20 cellular contexts compared by ENCODE assay signal in genomic region chr15:62492900-62493299, GRCh38.
DNase-seq lines count a peak whose midpoint lies in the region; ATAC-seq and TF ChIP-seq lines count a peak whose summit lies in the region.
"Had no signal": no experiment of that assay in that cellular context is flagged by ENCODE, and none has a peak within 500 bp of the region (broad histone marks: within the 10 kb centered on the region; RNA-seq: fewer than 3 reads in every experiment).

No MANE protein-coding gene starts in this region.

- H3K4me3 ChIP-seq in AG10803 (ENCODE audit: low read length) = no peak overlapping the region
- no peak overlapping the region for H3K4me3 ChIP-seq in heart right ventricle
- no peak overlapping the region for H3K4me3 ChIP-seq in neural progenitor cell
- H3K4me3 ChIP-seq: A549, PC-9, SK-N-MC had no signal

- intact Hi-C loops in heart right ventricle (cut with DNase I) = no loop called here
- intact Hi-C loops in CD4-positive, alpha-beta T cell (cut with DNase I, micrococcal nuclease) = no loop called here

- CTCF ChIA-PET in CD4-positive, alpha-beta T cell (lab: Charles Lee) = no interaction called here

- ATAC-seq in heart right ventricle = peak in 7 of 8 donors; percentile 29 to 50 (median 41)
- no peak for ATAC-seq in CD4-positive, alpha-beta T cell (ENCODE audit: poor library complexity)
- ATAC-seq: A549 had no signal

- WGBS in heart right ventricle, 2 donors = 66 to 68% methylated on average over 6 of the region's 6 CpGs

- POLR2A ChIA-PET in CD4-positive, alpha-beta T cell (lab: Charles Lee) = no interaction called here

- H3K36me3 ChIP-seq in heart right ventricle (no peaks in the 10 kb centered on the region), neural progenitor cell (no peaks in the 10 kb centered on the region)

- no peak overlapping the region for H2AFZ ChIP-seq in neural progenitor cell (replicated peaks)
- H2AFZ ChIP-seq: PC-9 had no signal

- no peak overlapping the region for H3K4me3 Mint-ChIP-seq in neural progenitor cell
- H3K4me3 Mint-ChIP-seq in CD4-positive, alpha-beta T cell = no peak overlapping the region

- no peak overlapping the region for H3K9ac ChIP-seq in neural progenitor cell

- H3K27ac ChIP-seq in heart right ventricle = peak overlapping the region in 5 of 10 donors; percentile 4 to 38 (median 24)
- H3K27ac ChIP-seq in neural progenitor cell = no peak overlapping the region
- H3K27ac ChIP-seq in CD4-positive, alpha-beta T cell (ENCODE audit: low read depth, low read length) = no peak overlapping the region
- H3K27ac ChIP-seq: A549, PC-9, SK-N-MC had no signal

- no peaks in the 10 kb centered on the region for H4K20me1 ChIP-seq in neural progenitor cell (ENCODE audit: low read depth)

- H3F3A ChIP-seq in neural progenitor cell (ENCODE audit: low read depth) = peaks cover 20% of the 10 kb centered on the region

- DNase-seq in AG10803 (ENCODE audit: low read depth) = peak; percentile 68
- DNase-seq in NCI-H82 treated with DMSO at 0.1 percent for 48 hours (lab: John Stamatoyannopoulos, UW; ENCODE audit: unreplicated experiment) = peak; percentile 61
- DNase-seq in heart right ventricle = peak in 1 of 2 donors; percentile 40
- DNase-seq in neural progenitor cell (ENCODE audit: low spot score) = no peak
- no peak for DNase-seq in NCI-H1694 treated with DMSO at 0.1 percent for 48 hours (lab: John Stamatoyannopoulos, UW)
- no peak for DNase-seq in CD4-positive, alpha-beta T cell
- DNase-seq in germinal center (ENCODE audit: low spot score) = no peak
- DNase-seq in NCI-H2029 treated with DMSO at 0.1 percent for 48 hours (lab: John Stamatoyannopoulos, UW) = no peak
- DNase-seq: C1 segment of cervical spinal cord, GF-D8, H7, Karpas-422, MM.1S, NCI-H1105, NCI-H187, NCI-H446 treated with DMSO at 0.1 percent for 48 hours, NCI-H748 treated with DMSO at 0.1 percent for 48 hours, PC-9 had no signal

- no peak overlapping the region for H3K4me2 ChIP-seq in neural progenitor cell
- H3K4me2 ChIP-seq: A549, PC-9 had no signal

- H3K27me3 ChIP-seq in heart right ventricle (no peaks in the 10 kb centered on the region), neural progenitor cell (no peaks in the 10 kb centered on the region)
- H3K27me3 ChIP-seq in CD4-positive, alpha-beta T cell (ENCODE audit: control insufficient read depth, insufficient read depth, low read length) = no peaks in the 10 kb centered on the region

- peaks cover 3% of the 10 kb centered on the region for H3K9me3 Mint-ChIP-seq in neural progenitor cell
- no peaks in the 10 kb centered on the region for H3K9me3 Mint-ChIP-seq in CD4-positive, alpha-beta T cell

- H3K36me3 Mint-ChIP-seq in neural progenitor cell = peaks cover 1% of the 10 kb centered on the region
- H3K36me3 Mint-ChIP-seq in CD4-positive, alpha-beta T cell (ENCODE audit: low read depth) = no peaks in the 10 kb centered on the region

- H3K9me3 ChIP-seq in heart right ventricle (no peaks in the 10 kb centered on the region), neural progenitor cell (ENCODE audit: low read depth) (no peaks in the 10 kb centered on the region)
- H3K9me3 ChIP-seq in CD4-positive, alpha-beta T cell (ENCODE audit: control insufficient read depth, low read length) = no peaks in the 10 kb centered on the region
- H3K9me3 ChIP-seq: A549 had no signal

- TF ChIP-seq CTCF in AG10803 (conservative IDR thresholded peaks at IDR 0.05; ENCODE audit: low read length) = no peak
- no peak for TF ChIP-seq CTCF in heart right ventricle (IDR thresholded peaks at IDR 0.05)
- TF ChIP-seq CTCF in neural progenitor cell (IDR thresholded peaks at IDR 0.05) = no peak
- TF ChIP-seq CTCF in CD4-positive, alpha-beta T cell (IDR thresholded peaks at IDR 0.05) = no peak

- H3K4me1 Mint-ChIP-seq in neural progenitor cell = peaks cover 40% of the 10 kb centered on the region
- H3K4me1 Mint-ChIP-seq in CD4-positive, alpha-beta T cell (ENCODE audit: low read depth) = no peaks in the 10 kb centered on the region

- no peaks in the 10 kb centered on the region for H3K79me2 ChIP-seq in neural progenitor cell (ENCODE audit: low read depth)

- H3K4me1 ChIP-seq in heart right ventricle (peaks cover 8 to 52% (median 38%) of the 10 kb centered on the region in 9 donors), neural progenitor cell (peaks cover 35% of the 10 kb centered on the region)
- H3K4me1 ChIP-seq: A549 had no signal

- H3K27me3 Mint-ChIP-seq in neural progenitor cell (ENCODE audit: insufficient read depth, low read depth) = peaks cover 2% of the 10 kb centered on the region
- peaks cover 13% of the 10 kb centered on the region for H3K27me3 Mint-ChIP-seq in CD4-positive, alpha-beta T cell

- peak overlapping the region; percentile 20 for H3K27ac Mint-ChIP-seq in neural progenitor cell
- H3K27ac Mint-ChIP-seq in CD4-positive, alpha-beta T cell = no peak overlapping the region

Comparison
In these comparisons a context has a peak if more than half of its experiments do, and no peak if none do; other contexts are left out.
1. DNase-seq: peak in AG10803 (single experiment) and NCI-H82 treated with DMSO at 0.1 percent for 48 hours (single experiment); none in neural progenitor cell (single experiment), NCI-H1694 treated with DMSO at 0.1 percent for 48 hours (single experiment), CD4-positive, alpha-beta T cell (0 of 10), germinal center (single experiment) and NCI-H2029 treated with DMSO at 0.1 percent for 48 hours (single experiment).